16 cellular contexts compared by ENCODE assay signal in genomic region chr11:2599561-2600189, GRCh38.
DNase-seq lines count a peak whose midpoint lies in the region; ATAC-seq, FAIRE-seq and TF ChIP-seq lines count a peak whose summit lies in the region.
"Had no signal": no experiment of that assay in that cellular context is flagged by ENCODE, and none has a peak within 500 bp of the region (broad histone marks: within the 10 kb centered on the region; RNA-seq: fewer than 3 reads in every experiment).

No MANE protein-coding gene starts in this region.

- ATAC-seq in A549 (no peak), IMR-90 (ENCODE audit: low read depth) (no peak), GM21723 (IDR thresholded peaks at IDR 0.05; ENCODE audit: unreplicated experiment) (no peak)

- in situ Hi-C loops in IMR-90 (cut with MboI; ENCODE audit: low sequenced_read_pairs) = no loop called here

- BruUV-seq in IMR-90 (replicated peaks; lab: Mats Ljungman, UMichigan) = no TSS peak

- no peak for FAIRE-seq in A549 (lab: Jason Lieb, UNC)
- FAIRE-seq: G401.6, GM12891 had no signal

- H2AK5ac ChIP-seq in IMR-90 (ENCODE audit: low read depth, low read length) = no peak overlapping the region
- H2AK5ac ChIP-seq in mesendoderm (ENCODE audit: low read length) = no peak overlapping the region

- H2BK15ac ChIP-seq in IMR-90 (ENCODE audit: low read depth, low read length) = no peak overlapping the region
- no peak overlapping the region for H2BK15ac ChIP-seq in mesendoderm (replicated peaks; ENCODE audit: low read depth)

- no peak for TF ChIP-seq EP300 in A549 (IDR thresholded peaks at IDR 0.05)

- H4K5ac ChIP-seq in IMR-90 (ENCODE audit: low read depth, low read length) = no peak overlapping the region
- H4K5ac ChIP-seq in mesendoderm (ENCODE audit: low read length) = no peak overlapping the region

- H3K4me3 ChIP-seq in A549 = no peak overlapping the region
- H3K4me3 ChIP-seq in IMR-90 (ENCODE audit: insufficient read depth, low read depth, low read length) = no peak overlapping the region
- H3K4me3 ChIP-seq in mesendoderm (ENCODE audit: low read length) = no peak overlapping the region

- TF ChIP-seq POLR2A in A549 (IDR thresholded peaks at IDR 0.05; ENCODE audit: low read length) (no peak), IMR-90 (IDR thresholded peaks at IDR 0.05; ENCODE audit: low read depth, low read length) (no peak)

- H3K56ac ChIP-seq in IMR-90 (ENCODE audit: extremely low read depth, insufficient read depth, low read length) (no peak overlapping the region), mesendoderm (ENCODE audit: low read length) (no peak overlapping the region)

- H3K79me2 ChIP-seq in mesendoderm (ENCODE audit: control insufficient read depth, insufficient read depth, low read length) = no peaks in the 10 kb centered on the region

- TF ChIP-seq CTCF in A549 (IDR thresholded peaks at IDR 0.05) (no peak), IMR-90 (conservative IDR thresholded peaks at IDR 0.05; ENCODE audit: low read depth, low read length) (no peak)

- H3K4me2 ChIP-seq in A549 = no peak overlapping the region
- no peak overlapping the region for H3K4me2 ChIP-seq in IMR-90 (ENCODE audit: low read depth, low read length)
- H3K4me2 ChIP-seq in mesendoderm (ENCODE audit: low read length) = no peak overlapping the region

- H3K36me3 ChIP-seq in IMR-90 (ENCODE audit: control insufficient read depth, insufficient read depth, low read length) = no peaks in the 10 kb centered on the region
- no peaks in the 10 kb centered on the region for H3K36me3 ChIP-seq in mesendoderm (ENCODE audit: control insufficient read depth, insufficient read depth, low read length)

- WGBS in A549 (ENCODE audit: missing lambda C conversion rate) = 64% methylated on average over 8 of the region's 8 CpGs
- 74% methylated on average over 2 of the region's 8 CpGs; no CpG with 5 or more reads in 1 of the 2 experiments for WGBS in IMR-90 (ENCODE audit: extremely low coverage in 2 of 2, insufficient read length in 1 of 2), 2 experiments
- no CpG with 5 or more reads among the region's 8 CpGs for WGBS in mesendoderm (ENCODE audit: extremely low coverage, insufficient coverage, low lambda C conversion rate)

- dilution Hi-C loops in IMR-90 (cut with HindIII; ENCODE audit: low sequenced_read_pairs, unreplicated experiment) = no loop called here

- DNase-seq in A549 (ENCODE audit: low read depth in 1 of 2, low spot score in 1 of 2) = no peak
- no peak for DNase-seq in IMR-90
- DNase-seq in dermis microvascular lymphatic vessel endothelial cell (ENCODE audit: low read depth in 2 of 2) = peak; percentile 32 to 69
- peak; percentile 13 for DNase-seq in mesendoderm
- no peak for DNase-seq in T-helper 9 cell
- DNase-seq in NCI-H510A (lab: John Stamatoyannopoulos, UW) = no peak
- DNase-seq: Calu3; CD4-positive, alpha-beta T cell; DMS79; Kasumi-1; NCI-H1930; NCI-H2171 treated with DMSO at 0.1 percent for 48 hours; NCI-H510A treated with DMSO at 0.1 percent for 48 hours had no signal

- no peak for TF ChIP-seq RAD21 in A549 (conservative IDR thresholded peaks at IDR 0.05 in 1 of 2, IDR thresholded peaks at IDR 0.05 in 1 of 2)
- TF ChIP-seq RAD21 in IMR-90 (IDR thresholded peaks at IDR 0.05; ENCODE audit: low read length) = no peak

- H2AK9ac ChIP-seq in IMR-90 (replicated peaks; ENCODE audit: low read depth, low read length, poor library complexity) = no peak overlapping the region

- H3K4ac ChIP-seq in IMR-90 (ENCODE audit: low read depth, low read length) (no peak overlapping the region), mesendoderm (ENCODE audit: low read depth, low read length) (no peak overlapping the region)

- H4K20me1 ChIP-seq in IMR-90 (ENCODE audit: insufficient read depth, low read length) = no peaks in the 10 kb centered on the region

- H3K9ac ChIP-seq in IMR-90 (ENCODE audit: low read depth, low read length) (no peak overlapping the region), mesendoderm (ENCODE audit: low read length) (no peak overlapping the region)

- peaks cover 14% of the 10 kb centered on the region; the same call in 2 of the 3 replicates for H3K9me3 ChIP-seq in A549
- H3K9me3 ChIP-seq in IMR-90 (ENCODE audit: control insufficient read depth, insufficient read depth, low read length) = peaks cover 8% of the 10 kb centered on the region

- no peaks in the 10 kb centered on the region for H3K9me1 ChIP-seq in IMR-90 (ENCODE audit: insufficient read depth, low read length)

- no peak overlapping the region for H4K8ac ChIP-seq in IMR-90 (ENCODE audit: low read depth in 2 of 2, low read length in 2 of 2)
- H4K8ac ChIP-seq in mesendoderm (ENCODE audit: low read depth, low read length) = no peak overlapping the region

- H2BK120ac ChIP-seq in IMR-90 (ENCODE audit: low read depth, low read length) = no peak overlapping the region
- no peak overlapping the region for H2BK120ac ChIP-seq in mesendoderm (ENCODE audit: low read depth, low read length)

- H3K14ac ChIP-seq in IMR-90 (replicated peaks; ENCODE audit: low read depth, low read length) = no peak overlapping the region

- H3K4me1 ChIP-seq in A549 (no peaks in the 10 kb centered on the region), IMR-90 (ENCODE audit: control insufficient read depth, insufficient read depth, low read length) (no peaks in the 10 kb centered on the region), mesendoderm (ENCODE audit: control insufficient read depth, low read depth, low read length) (no peaks in the 10 kb centered on the region)

- H2BK5ac ChIP-seq in IMR-90 (ENCODE audit: low read depth, low read length, poor library complexity, severe bottlenecking) (no peak overlapping the region), mesendoderm (ENCODE audit: low read length) (no peak overlapping the region)

- no peak overlapping the region for H2AFZ ChIP-seq in IMR-90 (replicated peaks; ENCODE audit: low read length, poor library complexity)

- H3K27me3 ChIP-seq in IMR-90 (ENCODE audit: control insufficient read depth, insufficient read depth, low read length) = peaks cover 8% of the 10 kb centered on the region
- no peaks in the 10 kb centered on the region for H3K27me3 ChIP-seq in mesendoderm (ENCODE audit: insufficient read depth, low read length, poor library complexity)

- H3K23ac ChIP-seq in IMR-90 (ENCODE audit: low read depth, low read length) = no peak overlapping the region
- H3K23ac ChIP-seq in mesendoderm (ENCODE audit: low read length) = no peak overlapping the region

- no peak overlapping the region for H4K91ac ChIP-seq in IMR-90 (ENCODE audit: insufficient read depth, low read depth, low read length)

- H3K18ac ChIP-seq in IMR-90 (ENCODE audit: low read depth, low read length) (no peak overlapping the region), mesendoderm (ENCODE audit: low read length) (no peak overlapping the region)

- H3K79me1 ChIP-seq in IMR-90 (ENCODE audit: low read depth in 1 of 2, low read length in 2 of 2) (no peaks in the 10 kb centered on the region), mesendoderm (ENCODE audit: low read length) (no peaks in the 10 kb centered on the region)

- POLR2A ChIA-PET in A549 (lab: Yijun Ruan, JAX) (no interaction called here), IMR-90 (lab: Charles Lee; ENCODE audit: unreplicated experiment) (no interaction called here)

- CTCF ChIA-PET in A549 (lab: Yijun Ruan, JAX) (no interaction called here), IMR-90 (lab: Yijun Ruan, JAX) (no interaction called here)

- no peak overlapping the region for H2BK20ac ChIP-seq in IMR-90 (ENCODE audit: low read depth, low read length)

- intact Hi-C loops in IMR-90 (cut with micrococcal nuclease) = no loop called here

- H3K27ac ChIP-seq in A549 = 0 out of 6 replicates have a peak overlapping the region, but pooled peaks of 1 of the 2 experiments have one; percentile 24
- no peak overlapping the region for H3K27ac ChIP-seq in IMR-90 (ENCODE audit: insufficient read depth, low read length)
- H3K27ac ChIP-seq in mesendoderm (ENCODE audit: low read depth, low read length) = no peak overlapping the region

TF ChIP-seq in A549, 52 proteins besides CTCF, POLR2A, EP300 and RAD21:
- TF ChIP-seq JUNB (IDR thresholded peaks at IDR 0.05) (no peak), NFE2L2 (conservative IDR thresholded peaks at IDR 0.05; ENCODE audit: low read length) (peak; percentile 21; the same call in 1 of the 2 replicates), MAFK (IDR thresholded peaks at IDR 0.05; ENCODE audit: partially characterized antibody) (peak; percentile 36), KDM1A (IDR thresholded peaks at IDR 0.05; ENCODE audit: low read depth) (no peak), CBX2 (IDR thresholded peaks at IDR 0.05; ENCODE audit: borderline replicate concordance, low read depth) (no peak)

TF ChIP-seq in IMR-90, 13 proteins besides CTCF, POLR2A, EP300 and RAD21:
- TF ChIP-seq NFE2L2 (IDR thresholded peaks at IDR 0.05; ENCODE audit: low read depth, low read length) = 0 out of 2 replicates have a peak, but pooled peaks have one; percentile 18
- TF ChIP-seq, protein P1, sequence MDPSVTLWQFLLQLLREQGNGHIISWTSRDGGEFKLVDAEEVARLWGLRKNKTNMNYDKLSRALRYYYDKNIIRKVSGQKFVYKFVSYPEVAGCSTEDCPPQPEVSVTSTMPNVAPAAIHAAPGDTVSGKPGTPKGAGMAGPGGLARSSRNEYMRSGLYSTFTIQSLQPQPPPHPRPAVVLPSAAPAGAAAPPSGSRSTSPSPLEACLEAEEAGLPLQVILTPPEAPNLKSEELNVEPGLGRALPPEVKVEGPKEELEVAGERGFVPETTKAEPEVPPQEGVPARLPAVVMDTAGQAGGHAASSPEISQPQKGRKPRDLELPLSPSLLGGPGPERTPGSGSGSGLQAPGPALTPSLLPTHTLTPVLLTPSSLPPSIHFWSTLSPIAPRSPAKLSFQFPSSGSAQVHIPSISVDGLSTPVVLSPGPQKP (IDR thresholded peaks at IDR 0.05; ENCODE audit: borderline replicate concordance, low read depth, low read length) = no peak
TF ChIP-seq in IMR-90: peak in this region for 1.

Comparison
In these comparisons a context has a peak if more than half of its experiments do, and no peak if none do; other contexts are left out.
1. DNase-seq: peak in dermis microvascular lymphatic vessel endothelial cell (2 of 2) and mesendoderm (single experiment); none in A549 (0 of 2), IMR-90 (single experiment), T-helper 9 cell (single experiment) and NCI-H510A (single experiment).